In the genomic region with DNA sequence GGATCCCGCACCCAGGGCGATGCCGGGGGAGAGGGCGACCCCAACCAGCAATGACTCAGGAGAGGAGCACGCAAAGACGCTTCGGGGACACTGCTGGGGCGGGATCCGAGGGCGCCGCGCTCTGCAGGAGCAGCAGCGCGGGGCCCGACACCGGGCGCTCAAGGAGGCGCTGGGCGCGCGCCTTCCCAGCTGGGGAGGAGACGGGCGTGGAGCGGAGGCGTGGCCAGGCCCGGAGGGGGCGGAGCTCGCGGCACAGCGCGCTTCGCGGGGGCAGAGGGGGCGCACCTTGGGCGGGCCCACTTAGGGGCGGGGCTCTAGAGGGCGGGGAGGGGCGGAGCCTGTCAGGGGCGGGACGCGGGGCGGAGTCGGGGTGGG, we compare ENCODE assay signal across 8 cellular contexts. TPM values are rescaled to one million over a fixed set of nuclear protein-coding genes. Genes with fewer than 3 reads are reported as not detected.
DNase-seq lines count a peak whose midpoint lies in the region; ATAC-seq and TF ChIP-seq lines count a peak whose summit lies in the region.

No MANE protein-coding gene starts in this region.

- BruUV-seq in MCF 10A (replicated peaks; lab: Mats Ljungman, UMichigan) = no TSS peak

- H3K27ac ChIP-seq in VCaP = peak overlapping the region; percentile 87

- TF ChIP-seq CTCF in VCaP (conservative IDR thresholded peaks at IDR 0.05) = no peak
- TF ChIP-seq CTCF in MCF 10A (IDR thresholded peaks at IDR 0.05; ENCODE audit: unreplicated experiment) = no peak

- intact Hi-C loops in MCF 10A (cut with micrococcal nuclease) = loop anchor here (5.0 kb wide), 2 partner anchors 55 to 110 kb away; partner anchors contain the start of gene PTTG1IP

- CTCF ChIA-PET in MCF 10A (lab: Yijun Ruan, JAX) = interaction anchor here (1.0 kb wide), 1 partner anchor 12 kb away, joined by 3 read pairs; no protein-coding TSS in a partner anchor

- peaks cover 14% of the 10 kb centered on the region for H3K36me3 Mint-ChIP-seq in MCF 10A (ENCODE audit: insufficient read depth, unreplicated experiment)

- POLR2A ChIA-PET in MCF 10A (lab: Yijun Ruan, JAX) = interaction anchor here (0.6 to 0.9 kb wide), 5 partner anchors 16 to 388 kb away, joined by 3 to 11 read pairs (median 3); partner anchors contain the start of genes SLX9 and UBE2G2

- DNase-seq in NCI-H2029 treated with DMSO at 0.1 percent for 48 hours (lab: John Stamatoyannopoulos, UW) (peak; percentile 46), MCF 10A (ENCODE audit: unreplicated experiment) (peak; percentile 84), skeletal muscle cell (ENCODE audit: low read depth) (peak; percentile 65), DMS114 treated with DMSO at 0.1 percent for 48 hours (lab: John Stamatoyannopoulos, UW; ENCODE audit: unreplicated experiment) (no peak)

- H3K27ac Mint-ChIP-seq in MCF 10A (ENCODE audit: low read depth, unreplicated experiment) = no peak overlapping the region

- peaks cover 10% of the 10 kb centered on the region for H3K4me1 Mint-ChIP-seq in MCF 10A (ENCODE audit: insufficient read depth, unreplicated experiment)

- ATAC-seq in GM18517 (IDR thresholded peaks at IDR 0.05; ENCODE audit: unreplicated experiment) (peak; percentile 60), HG02943 (IDR thresholded peaks at IDR 0.05; ENCODE audit: low read depth, unreplicated experiment) (peak; percentile 53)

- H3K4me3 ChIP-seq in iPS-18c (ENCODE audit: insufficient read depth, low read depth, low read length) = peak overlapping the region; percentile 81
- peak overlapping the region; percentile 69 for H3K4me3 ChIP-seq in skeletal muscle cell (ENCODE audit: low read depth, low read length)

- peaks cover 18% of the 10 kb centered on the region for H3K9me3 ChIP-seq in iPS-18c (ENCODE audit: control insufficient read depth, insufficient read depth, low read length)

- H3K27me3 Mint-ChIP-seq in MCF 10A (ENCODE audit: insufficient read depth, unreplicated experiment) = no peaks in the 10 kb centered on the region

- peaks cover 16% of the 10 kb centered on the region for H3K9me3 Mint-ChIP-seq in MCF 10A (ENCODE audit: unreplicated experiment)

- peak overlapping the region; percentile 72 for H3K4me3 Mint-ChIP-seq in MCF 10A (ENCODE audit: unreplicated experiment)

RNA-seq across cellular contexts. Expression of gene SUMO3, which starts 0.4 kb away (rescaled TPM):
- total RNA-seq in MCF 10A (2022) = 59.5 and 62.3 TPM in 2 replicates

RNA-seq across cellular contexts. Expression of gene UBE2G2, which starts 15.9 kb away (rescaled TPM):
- 122 and 147 TPM in 2 replicates for total RNA-seq in MCF 10A (2022)

RNA-seq across cellular contexts. Expression of gene PTTG1IP, which starts 56.0 kb away (rescaled TPM):
- 326 and 338 TPM in 2 replicates for total RNA-seq in MCF 10A (2022)
